8 cellular contexts compared by ENCODE assay signal in genomic region chr13:20161275-20161950, GRCh38. TPM values are rescaled to one million over a fixed set of nuclear protein-coding genes. Genes with fewer than 3 reads are reported as not detected.
DNase-seq lines count a peak whose midpoint lies in the region; ATAC-seq and TF ChIP-seq lines count a peak whose summit lies in the region.

No MANE protein-coding gene starts in this region.

- H3K4me3 ChIP-seq in DOHH2 (ENCODE audit: low read length), result peak overlapping the region; percentile 49
- peak overlapping the region; percentile 83 for H3K4me3 ChIP-seq in Karpas-422 (ENCODE audit: low read length)
- peak overlapping the region; percentile 66 for H3K4me3 ChIP-seq in iPS-18a (ENCODE audit: low read length)

- H4K20me1 ChIP-seq in DOHH2 (ENCODE audit: control insufficient read depth, insufficient read depth, low read depth, low read length), result peaks cover 4% of the 10 kb centered on the region; the same call in 1 of the 2 replicates
- no peaks in the 10 kb centered on the region for H4K20me1 ChIP-seq in Karpas-422 (ENCODE audit: insufficient read depth, low read depth, low read length)

- H3K27me3 ChIP-seq in DOHH2 (ENCODE audit: control insufficient read depth, low read length), result peaks cover 59% of the 10 kb centered on the region
- no peaks in the 10 kb centered on the region for H3K27me3 ChIP-seq in Karpas-422 (ENCODE audit: low read length)
- peaks cover 68% of the 10 kb centered on the region for H3K27me3 ChIP-seq in iPS-18a (ENCODE audit: control insufficient read depth, insufficient read depth, low read length)

- H3K9ac ChIP-seq in Karpas-422 (ENCODE audit: low read length) (peak overlapping the region; percentile 72), iPS-18a (ENCODE audit: low read length) (no peak overlapping the region)

- 0 out of 2 replicates have a peak, but pooled peaks cover 3% of the 10 kb centered on the region for H3F3A ChIP-seq in DOHH2 (ENCODE audit: control insufficient read depth, insufficient read depth)

- H3K79me2 ChIP-seq in DOHH2 (ENCODE audit: control insufficient read depth, low read length), result no peaks in the 10 kb centered on the region
- H3K79me2 ChIP-seq in Karpas-422 (ENCODE audit: low read length), result no peaks in the 10 kb centered on the region

- no peaks in the 10 kb centered on the region for H3K9me2 ChIP-seq in DOHH2 (replicated peaks; ENCODE audit: control insufficient read depth, low read length)
- H3K9me2 ChIP-seq in Karpas-422 (replicated peaks; ENCODE audit: insufficient read depth, low read length), result no peaks in the 10 kb centered on the region

- H3K4me1 ChIP-seq in DOHH2 (ENCODE audit: control insufficient read depth, low read length) (peaks cover 12% of the 10 kb centered on the region), Karpas-422 (ENCODE audit: low read length) (peaks cover 56% of the 10 kb centered on the region), iPS-18a (ENCODE audit: control insufficient read depth, low read depth, low read length) (peaks cover 9% of the 10 kb centered on the region)

- ATAC-seq in GM21576 (IDR thresholded peaks at IDR 0.05; ENCODE audit: unreplicated experiment), result peak; percentile 57

- TF ChIP-seq CTCF in DOHH2 (IDR thresholded peaks at IDR 0.05; ENCODE audit: low read depth, low read length, poor library complexity, severe bottlenecking), result no peak

- H3K9me3 ChIP-seq in DOHH2 (ENCODE audit: control insufficient read depth, insufficient read depth, low read length) (no peaks in the 10 kb centered on the region), Karpas-422 (ENCODE audit: low read length) (no peaks in the 10 kb centered on the region), iPS-18a (ENCODE audit: control insufficient read depth, low read depth, low read length) (no peaks in the 10 kb centered on the region)

- H3K27ac ChIP-seq in DOHH2 (ENCODE audit: low read depth, low read length) (no peak overlapping the region), Karpas-422 (ENCODE audit: low read length) (no peak overlapping the region), iPS-18a (ENCODE audit: low read length) (no peak overlapping the region)

- peak overlapping the region; percentile 83 for H2AFZ ChIP-seq in Karpas-422 (ENCODE audit: low read length)

- H3K36me3 ChIP-seq in DOHH2 (ENCODE audit: control insufficient read depth, low read length) (no peaks in the 10 kb centered on the region), Karpas-422 (ENCODE audit: insufficient read depth, low read length) (no peaks in the 10 kb centered on the region), iPS-18a (ENCODE audit: control insufficient read depth, low read depth, low read length) (no peaks in the 10 kb centered on the region)

- DNase-seq in Karpas-422, result peak; percentile 65
- DNase-seq in activated gamma-delta T cell treated with anti-CD3 and anti-CD28 coated beads, Interleukin-2, amount 50 U/mL, for 16 hours (ENCODE audit: low read depth), result peak; percentile 41
- peak; percentile 21 for DNase-seq in stimulated activated CD8-positive, alpha-beta memory T cell treated with anti-CD3 and anti-CD28 coated beads, Interleukin-15, amount 100 ng/mL, for 1 hour (ENCODE audit: low read depth)
- no peak for DNase-seq in HuH-7 (ENCODE audit: low spot score)
- no peak for DNase-seq in NCI-H2107 (lab: John Stamatoyannopoulos, UW)

- peak overlapping the region; percentile 59 for H3K4me2 ChIP-seq in DOHH2 (ENCODE audit: low read length)
- peak overlapping the region; percentile 95 for H3K4me2 ChIP-seq in Karpas-422 (ENCODE audit: low read depth, low read length, poor library complexity, severe bottlenecking)

RNA-seq across cellular contexts. Expression of gene GJA3, which starts 0.6 kb away (rescaled TPM):
- 5.0 and 5.8 TPM in 2 replicates for total RNA-seq in Karpas-422 (2014; rRNA removed; shearing (Covaris generic); ENCODE audit: low replicate concordance)

RNA-seq across cellular contexts. Expression of gene GJB2, which starts 31.3 kb away (rescaled TPM):
- not detected in 2 replicates for total RNA-seq in Karpas-422 (2014; rRNA removed; shearing (Covaris generic); ENCODE audit: low replicate concordance)

Comparison
In these comparisons a context has a peak if more than half of its experiments do, and no peak if none do; other contexts are left out.
1. DNase-seq: peak in Karpas-422 (single experiment), activated gamma-delta T cell treated with anti-CD3 and anti-CD28 coated beads, Interleukin-2, amount 50 U/mL, for 16 hours (single experiment) and stimulated activated CD8-positive, alpha-beta memory T cell treated with anti-CD3 and anti-CD28 coated beads, Interleukin-15, amount 100 ng/mL, for 1 hour (single experiment); none in HuH-7 (single experiment) and NCI-H2107 (single experiment).
2. Peak in every context shown above with its lines, with median percentiles within 50 percentile points of each other: H3K4me3 ChIP-seq.